13 cellular contexts compared by ENCODE assay signal in genomic region chr2:196924051-196924450, GRCh38. TPM values are rescaled to one million over a fixed set of nuclear protein-coding genes. Genes with fewer than 3 reads are reported as not detected.
DNase-seq lines count a peak whose midpoint lies in the region; ATAC-seq and TF ChIP-seq lines count a peak whose summit lies in the region.
"Had no signal": no experiment of that assay in that cellular context is flagged by ENCODE, and none has a peak within 500 bp of the region (broad histone marks: within the 10 kb centered on the region; RNA-seq: fewer than 3 reads in every experiment).

No MANE protein-coding gene starts in this region.

- DNase-seq in BE2C, result no peak
- no peak for DNase-seq in GM23338 (ENCODE audit: low spot score)
- no peak for DNase-seq in activated naive CD8-positive, alpha-beta T cell treated with anti-CD3 and anti-CD28 coated beads for 36 hours
- no peak for DNase-seq in mesenchymal stem cell
- DNase-seq in DMS53 treated with DMSO at 0.1 percent for 48 hours (lab: John Stamatoyannopoulos, UW; ENCODE audit: unreplicated experiment), result no peak
- DNase-seq in NK-92 (lab: John Stamatoyannopoulos, UW; ENCODE audit: unreplicated experiment), result no peak
- DNase-seq: activated CD4-positive, CD25-positive, alpha-beta regulatory T cell treated with anti-CD3 and anti-CD28 coated beads, Interleukin-2, amount 50 U/mL, for 72 hours; foreskin fibroblast; islet precursor cell; NCI-H187 had no signal

- H3K4me1 Mint-ChIP-seq in GM23338, result peaks cover 29% of the 10 kb centered on the region
- peaks cover 29% of the 10 kb centered on the region for H3K4me1 Mint-ChIP-seq in activated naive CD8-positive, alpha-beta T cell treated with anti-CD3 and anti-CD28 coated beads for 36 hours

- no peak overlapping the region for H4K91ac ChIP-seq in mesenchymal stem cell (ENCODE audit: low read length)

- no peak overlapping the region for H2BK5ac ChIP-seq in mesenchymal stem cell (ENCODE audit: low read depth, low read length, poor library complexity, severe bottlenecking)

- peak overlapping the region; percentile 97 for H3K9ac ChIP-seq in mesenchymal stem cell (ENCODE audit: low read length)

- H2BK15ac ChIP-seq in mesenchymal stem cell (ENCODE audit: low read depth, poor library complexity, severe bottlenecking), result no peak overlapping the region

- peaks cover 6% of the 10 kb centered on the region for H3K36me3 Mint-ChIP-seq in GM23338 (ENCODE audit: low read depth)
- peaks cover 22% of the 10 kb centered on the region for H3K36me3 Mint-ChIP-seq in activated naive CD8-positive, alpha-beta T cell treated with anti-CD3 and anti-CD28 coated beads for 36 hours

- ATAC-seq in GM23338 (no peak), GM19467 (IDR thresholded peaks at IDR 0.05; ENCODE audit: unreplicated experiment) (no peak)
- ATAC-seq: K562 had no signal

- no peak overlapping the region for H4K8ac ChIP-seq in mesenchymal stem cell (ENCODE audit: low read length)

- H3K27me3 ChIP-seq in BE2C (no peaks in the 10 kb centered on the region), GM23338 (ENCODE audit: insufficient read depth) (peaks cover 7% of the 10 kb centered on the region), mesenchymal stem cell (ENCODE audit: control insufficient read depth in 1 of 2, insufficient read depth in 1 of 2, low read length in 2 of 2) (no peaks in the 10 kb centered on the region)

- H3K27ac Mint-ChIP-seq in GM23338, result no peak overlapping the region
- no peak overlapping the region for H3K27ac Mint-ChIP-seq in activated naive CD8-positive, alpha-beta T cell treated with anti-CD3 and anti-CD28 coated beads for 36 hours

- H2BK12ac ChIP-seq in mesenchymal stem cell (ENCODE audit: low read length in 2 of 2), result no peak overlapping the region

- no peak overlapping the region for H2AK5ac ChIP-seq in mesenchymal stem cell (ENCODE audit: low read length, severe bottlenecking)

- peaks cover 13% of the 10 kb centered on the region for H3K27me3 Mint-ChIP-seq in GM23338 (ENCODE audit: insufficient read depth, low read depth, poor library complexity)
- H3K27me3 Mint-ChIP-seq in activated naive CD8-positive, alpha-beta T cell treated with anti-CD3 and anti-CD28 coated beads for 36 hours, result no peaks in the 10 kb centered on the region

- peaks cover 3% of the 10 kb centered on the region; the same call in 1 of the 2 replicates for H4K20me1 ChIP-seq in GM23338 (replicated peaks; ENCODE audit: insufficient read depth)

- no peak overlapping the region for H3K23ac ChIP-seq in mesenchymal stem cell (ENCODE audit: low read length in 2 of 2)

- peaks cover 68% of the 10 kb centered on the region for H3K79me2 ChIP-seq in GM23338 (replicated peaks; ENCODE audit: insufficient read depth)

- peaks cover 3% of the 10 kb centered on the region for H3K4me1 ChIP-seq in BE2C
- H3K4me1 ChIP-seq in GM23338 (ENCODE audit: insufficient read depth), result peaks cover 28% of the 10 kb centered on the region
- H3K4me1 ChIP-seq in mesenchymal stem cell (ENCODE audit: control insufficient read depth, insufficient read depth, low read depth, low read length), result peaks cover 2% of the 10 kb centered on the region

- no peak overlapping the region for H3K4ac ChIP-seq in mesenchymal stem cell (ENCODE audit: low read depth in 1 of 2, low read length in 2 of 2)

- no peaks in the 10 kb centered on the region for H3K9me3 ChIP-seq in BE2C
- H3K9me3 ChIP-seq in mesenchymal stem cell (ENCODE audit: control insufficient read depth, low read length), result no peaks in the 10 kb centered on the region
- H3K9me3 ChIP-seq: thoracic aorta had no signal

- H3K27ac ChIP-seq in GM23338 (ENCODE audit: low read depth), result no peak overlapping the region
- H3K27ac ChIP-seq in mesenchymal stem cell (ENCODE audit: low read length, poor library complexity, severe bottlenecking), result no peak overlapping the region
- H3K27ac ChIP-seq: thoracic aorta had no signal

- H2BK120ac ChIP-seq in mesenchymal stem cell (ENCODE audit: low read depth, low read length), result no peak overlapping the region

- H3K36me3 ChIP-seq in BE2C (peaks cover 8% of the 10 kb centered on the region), GM23338 (ENCODE audit: insufficient read depth) (no peaks in the 10 kb centered on the region), mesenchymal stem cell (ENCODE audit: control insufficient read depth in 1 of 2, insufficient read depth in 2 of 2, low read depth in 1 of 2, low read length in 2 of 2) (peaks cover 0 to 1% of the 10 kb centered on the region in 2 experiments)
- H3K36me3 ChIP-seq: thoracic aorta had no signal

- no peak overlapping the region for H3K18ac ChIP-seq in mesenchymal stem cell (ENCODE audit: low read depth in 1 of 2, low read length in 2 of 2)

- no peaks in the 10 kb centered on the region for H3F3A ChIP-seq in GM23338 (replicated peaks; ENCODE audit: low read depth)

- no peaks in the 10 kb centered on the region for H3K9me3 Mint-ChIP-seq in GM23338
- peaks cover under 1% of the 10 kb centered on the region for H3K9me3 Mint-ChIP-seq in activated naive CD8-positive, alpha-beta T cell treated with anti-CD3 and anti-CD28 coated beads for 36 hours

- no peak overlapping the region for H2AFZ ChIP-seq in GM23338
- H2AFZ ChIP-seq in mesenchymal stem cell (ENCODE audit: low read depth, low read length), result no peak overlapping the region

- H3K4me2 ChIP-seq in GM23338 (peak overlapping the region; percentile 85), mesenchymal stem cell (ENCODE audit: low read length, poor library complexity, severe bottlenecking) (no peak overlapping the region)

- H3K4me3 Mint-ChIP-seq in GM23338, result peak overlapping the region; percentile 95
- peak overlapping the region; percentile 99 for H3K4me3 Mint-ChIP-seq in activated naive CD8-positive, alpha-beta T cell treated with anti-CD3 and anti-CD28 coated beads for 36 hours

- TF ChIP-seq CTCF in BE2C (IDR thresholded peaks at IDR 0.05; ENCODE audit: low read depth, low read length) (no peak), GM23338 (conservative IDR thresholded peaks at IDR 0.05; ENCODE audit: low read depth in 2 of 2) (no peak)

- H3K4me3 ChIP-seq in BE2C (ENCODE audit: low read depth, low read length) (peak overlapping the region; percentile 96), GM23338 (peak overlapping the region; percentile 99), mesenchymal stem cell (ENCODE audit: insufficient read depth in 1 of 2, low read depth in 1 of 2, low read length in 2 of 2) (no peak overlapping the region)
- H3K4me3 ChIP-seq: K562, thoracic aorta had no signal

- H3K9me2 ChIP-seq in GM23338 (ENCODE audit: insufficient read depth), result no peaks in the 10 kb centered on the region

- no peak overlapping the region for H3K14ac ChIP-seq in mesenchymal stem cell (ENCODE audit: low read length in 2 of 2)

- peaks cover 4% of the 10 kb centered on the region for H3K79me1 ChIP-seq in mesenchymal stem cell (replicated peaks; ENCODE audit: low read length, poor library complexity, severe bottlenecking)

TF ChIP-seq in GM23338, 12 proteins besides CTCF, POLR2A, EP300 and RAD21 (continues in another document):
- TF ChIP-seq ZNF114 (CRISPR knock-in tag; IDR thresholded peaks at IDR 0.05), result no peak
- no peak for TF ChIP-seq NANOG (IDR thresholded peaks at IDR 0.05; ENCODE audit: borderline replicate concordance)
- no peak for TF ChIP-seq POLR2AphosphoS5 (IDR thresholded peaks at IDR 0.05; ENCODE audit: low read depth)
- TF ChIP-seq EZH2 (IDR thresholded peaks at IDR 0.05; ENCODE audit: low read depth, unreplicated experiment), result no peak
- no peak for TF ChIP-seq JUNB (IDR thresholded peaks at IDR 0.05; ENCODE audit: unreplicated experiment)

RNA-seq across cellular contexts. Expression of gene PGAP1, which starts 2.5 kb away (rescaled TPM):
- 11.8 TPM for polyA plus RNA-seq in BE2C (2012; ENCODE audit: insufficient read depth, insufficient read length, low read depth)
- 26.5 and 28.7 TPM in 2 replicates for total RNA-seq in GM23338 (2014; rRNA removed; shearing (Covaris generic))
- polyA plus RNA-seq in GM23338 (2016; fragmentation: Nextera tagmentation; extraction: Ambion mirVana), result 6.2 and 9.8 TPM in 2 replicates
- 10 to 100 TPM; 17.8 to 19.2 TPM for total RNA-seq in activated naive CD8-positive, alpha-beta T cell treated with anti-CD3 and anti-CD28 coated beads for 36 hours
- polyA plus RNA-seq in mesenchymal stem cell (2013, experiment 1 of 2), result 4.2 TPM
- polyA plus RNA-seq in mesenchymal stem cell (2013, experiment 2 of 2), result 4.1 TPM

Comparison
In these comparisons a context has a peak if more than half of its experiments do, and no peak if none do; other contexts are left out.
1. H3K4me3 ChIP-seq: peak in BE2C (single experiment) and GM23338 (single experiment); none in mesenchymal stem cell (0 of 2).